In the genomic region with DNA sequence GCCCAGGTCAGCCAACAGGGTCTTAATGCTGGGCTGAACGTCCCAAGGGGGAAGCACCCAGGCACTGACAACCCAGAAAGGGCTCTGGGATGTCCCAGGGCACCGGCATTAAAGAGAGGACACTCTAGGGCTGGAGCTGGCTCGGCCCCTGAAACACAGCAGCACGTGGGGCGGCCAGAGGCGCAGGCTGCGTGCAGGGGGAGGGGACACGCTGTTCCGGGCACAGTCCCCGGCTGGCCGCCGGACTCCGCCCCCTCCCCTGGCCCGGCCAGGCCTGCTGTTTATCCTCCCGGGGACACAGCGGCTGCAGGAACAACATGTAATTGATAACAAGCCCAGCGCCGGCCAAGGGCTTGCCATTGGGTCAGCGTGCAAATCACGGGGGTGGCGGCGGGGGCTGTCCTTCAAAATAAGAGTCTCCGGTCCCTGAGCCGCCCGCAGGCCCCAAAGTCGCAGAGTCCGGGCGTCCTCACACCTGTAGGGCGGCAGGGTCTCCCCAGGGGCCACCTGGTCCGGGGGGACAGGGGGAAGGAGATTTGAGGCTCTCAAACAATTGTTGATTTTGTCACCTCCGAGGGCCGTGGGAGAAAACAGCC, we compare ENCODE assay signal across 1 cellular context.
TF ChIP-seq lines count a peak whose summit lies in the region.

No MANE protein-coding gene starts in this region.

TF ChIP-seq in HepG2, 621 proteins besides CTCF, POLR2A, EP300 and RAD21 (continued from another document):
- TF ChIP-seq RARA (CRISPR knock-in tag; IDR thresholded peaks at IDR 0.05) (peak; percentile 45; the same call in 1 of the 2 replicates), ZNF777 (CRISPR knock-in tag; IDR thresholded peaks at IDR 0.05) (0 out of 2 replicates have a peak, but pooled peaks have one; percentile 36), ERF (CRISPR knock-in tag; IDR thresholded peaks at IDR 0.05) (peak; percentile 79), RBFOX2 (IDR thresholded peaks at IDR 0.05; ENCODE audit: low read depth, low read length) (peak; percentile 41; the same call in 1 of the 2 replicates), ASH2L (IDR thresholded peaks at IDR 0.05; ENCODE audit: insufficient read length, low read depth, low read length) (peak; percentile 58), ZNF615 (CRISPR knock-in tag; IDR thresholded peaks at IDR 0.05; ENCODE audit: borderline replicate concordance) (0 out of 2 replicates have a peak, but pooled peaks have one; percentile 75), FOXA1 (IDR thresholded peaks at IDR 0.05) (no peak), FOXA1 (CRISPR knock-in tag; IDR thresholded peaks at IDR 0.05) (peak; percentile 64), ZMAT3 (CRISPR knock-in tag; conservative IDR thresholded peaks at IDR 0.05) (peak; percentile 76; the same call in 1 of the 2 replicates), ZNF670 (CRISPR knock-in tag; IDR thresholded peaks at IDR 0.05; ENCODE audit: borderline replicate concordance) (peak; percentile 35; the same call in 1 of the 2 replicates), EEA1 (CRISPR knock-in tag; IDR thresholded peaks at IDR 0.05; ENCODE audit: borderline replicate concordance) (no peak), RAD51 (IDR thresholded peaks at IDR 0.05; ENCODE audit: borderline replicate concordance) (no peak), SRSF1 (optimal IDR thresholded peaks at IDR 0.05; ENCODE audit: low read depth, low read length) (peak; percentile 54)
- TF ChIP-seq, protein P1, sequence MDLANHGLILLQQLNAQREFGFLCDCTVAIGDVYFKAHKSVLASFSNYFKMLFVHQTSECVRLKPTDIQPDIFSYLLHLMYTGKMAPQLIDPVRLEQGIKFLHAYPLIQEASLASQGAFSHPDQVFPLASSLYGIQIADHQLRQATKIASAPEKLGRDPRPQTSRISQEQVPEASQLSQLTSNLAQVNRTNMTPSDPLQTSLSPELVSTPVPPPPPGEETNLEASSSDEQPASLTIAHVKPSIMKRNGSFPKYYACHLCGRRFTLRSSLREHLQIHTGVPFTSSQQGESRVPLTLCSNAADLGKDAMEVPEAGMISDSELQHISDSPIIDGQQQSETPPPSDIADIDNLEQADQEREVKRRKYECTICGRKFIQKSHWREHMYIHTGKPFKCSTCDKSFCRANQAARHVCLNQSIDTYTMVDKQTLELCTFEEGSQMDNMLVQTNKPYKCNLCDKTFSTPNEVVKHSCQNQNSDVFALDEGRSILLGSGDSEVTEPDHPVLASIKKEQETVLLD (CRISPR knock-in tag; IDR thresholded peaks at IDR 0.05; ENCODE audit: low read depth), result 0 out of 2 replicates have a peak, but pooled peaks have one; percentile 53
- TF ChIP-seq, protein P2, sequence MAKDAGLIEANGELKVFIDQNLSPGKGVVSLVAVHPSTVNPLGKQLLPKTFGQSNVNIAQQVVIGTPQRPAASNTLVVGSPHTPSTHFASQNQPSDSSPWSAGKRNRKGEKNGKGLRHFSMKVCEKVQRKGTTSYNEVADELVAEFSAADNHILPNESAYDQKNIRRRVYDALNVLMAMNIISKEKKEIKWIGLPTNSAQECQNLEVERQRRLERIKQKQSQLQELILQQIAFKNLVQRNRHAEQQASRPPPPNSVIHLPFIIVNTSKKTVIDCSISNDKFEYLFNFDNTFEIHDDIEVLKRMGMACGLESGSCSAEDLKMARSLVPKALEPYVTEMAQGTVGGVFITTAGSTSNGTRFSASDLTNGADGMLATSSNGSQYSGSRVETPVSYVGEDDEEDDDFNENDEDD (CRISPR knock-in tag; IDR thresholded peaks at IDR 0.05; ENCODE audit: borderline replicate concordance), result peak; percentile 79
- TF ChIP-seq, protein P3, sequence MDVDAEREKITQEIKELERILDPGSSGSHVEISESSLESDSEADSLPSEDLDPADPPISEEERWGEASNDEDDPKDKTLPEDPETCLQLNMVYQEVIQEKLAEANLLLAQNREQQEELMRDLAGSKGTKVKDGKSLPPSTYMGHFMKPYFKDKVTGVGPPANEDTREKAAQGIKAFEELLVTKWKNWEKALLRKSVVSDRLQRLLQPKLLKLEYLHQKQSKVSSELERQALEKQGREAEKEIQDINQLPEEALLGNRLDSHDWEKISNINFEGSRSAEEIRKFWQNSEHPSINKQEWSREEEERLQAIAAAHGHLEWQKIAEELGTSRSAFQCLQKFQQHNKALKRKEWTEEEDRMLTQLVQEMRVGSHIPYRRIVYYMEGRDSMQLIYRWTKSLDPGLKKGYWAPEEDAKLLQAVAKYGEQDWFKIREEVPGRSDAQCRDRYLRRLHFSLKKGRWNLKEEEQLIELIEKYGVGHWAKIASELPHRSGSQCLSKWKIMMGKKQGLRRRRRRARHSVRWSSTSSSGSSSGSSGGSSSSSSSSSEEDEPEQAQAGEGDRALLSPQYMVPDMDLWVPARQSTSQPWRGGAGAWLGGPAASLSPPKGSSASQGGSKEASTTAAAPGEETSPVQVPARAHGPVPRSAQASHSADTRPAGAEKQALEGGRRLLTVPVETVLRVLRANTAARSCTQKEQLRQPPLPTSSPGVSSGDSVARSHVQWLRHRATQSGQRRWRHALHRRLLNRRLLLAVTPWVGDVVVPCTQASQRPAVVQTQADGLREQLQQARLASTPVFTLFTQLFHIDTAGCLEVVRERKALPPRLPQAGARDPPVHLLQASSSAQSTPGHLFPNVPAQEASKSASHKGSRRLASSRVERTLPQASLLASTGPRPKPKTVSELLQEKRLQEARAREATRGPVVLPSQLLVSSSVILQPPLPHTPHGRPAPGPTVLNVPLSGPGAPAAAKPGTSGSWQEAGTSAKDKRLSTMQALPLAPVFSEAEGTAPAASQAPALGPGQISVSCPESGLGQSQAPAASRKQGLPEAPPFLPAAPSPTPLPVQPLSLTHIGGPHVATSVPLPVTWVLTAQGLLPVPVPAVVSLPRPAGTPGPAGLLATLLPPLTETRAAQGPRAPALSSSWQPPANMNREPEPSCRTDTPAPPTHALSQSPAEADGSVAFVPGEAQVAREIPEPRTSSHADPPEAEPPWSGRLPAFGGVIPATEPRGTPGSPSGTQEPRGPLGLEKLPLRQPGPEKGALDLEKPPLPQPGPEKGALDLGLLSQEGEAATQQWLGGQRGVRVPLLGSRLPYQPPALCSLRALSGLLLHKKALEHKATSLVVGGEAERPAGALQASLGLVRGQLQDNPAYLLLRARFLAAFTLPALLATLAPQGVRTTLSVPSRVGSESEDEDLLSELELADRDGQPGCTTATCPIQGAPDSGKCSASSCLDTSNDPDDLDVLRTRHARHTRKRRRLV (CRISPR knock-in tag; IDR thresholded peaks at IDR 0.05), result no peak
- TF ChIP-seq, protein P4, sequence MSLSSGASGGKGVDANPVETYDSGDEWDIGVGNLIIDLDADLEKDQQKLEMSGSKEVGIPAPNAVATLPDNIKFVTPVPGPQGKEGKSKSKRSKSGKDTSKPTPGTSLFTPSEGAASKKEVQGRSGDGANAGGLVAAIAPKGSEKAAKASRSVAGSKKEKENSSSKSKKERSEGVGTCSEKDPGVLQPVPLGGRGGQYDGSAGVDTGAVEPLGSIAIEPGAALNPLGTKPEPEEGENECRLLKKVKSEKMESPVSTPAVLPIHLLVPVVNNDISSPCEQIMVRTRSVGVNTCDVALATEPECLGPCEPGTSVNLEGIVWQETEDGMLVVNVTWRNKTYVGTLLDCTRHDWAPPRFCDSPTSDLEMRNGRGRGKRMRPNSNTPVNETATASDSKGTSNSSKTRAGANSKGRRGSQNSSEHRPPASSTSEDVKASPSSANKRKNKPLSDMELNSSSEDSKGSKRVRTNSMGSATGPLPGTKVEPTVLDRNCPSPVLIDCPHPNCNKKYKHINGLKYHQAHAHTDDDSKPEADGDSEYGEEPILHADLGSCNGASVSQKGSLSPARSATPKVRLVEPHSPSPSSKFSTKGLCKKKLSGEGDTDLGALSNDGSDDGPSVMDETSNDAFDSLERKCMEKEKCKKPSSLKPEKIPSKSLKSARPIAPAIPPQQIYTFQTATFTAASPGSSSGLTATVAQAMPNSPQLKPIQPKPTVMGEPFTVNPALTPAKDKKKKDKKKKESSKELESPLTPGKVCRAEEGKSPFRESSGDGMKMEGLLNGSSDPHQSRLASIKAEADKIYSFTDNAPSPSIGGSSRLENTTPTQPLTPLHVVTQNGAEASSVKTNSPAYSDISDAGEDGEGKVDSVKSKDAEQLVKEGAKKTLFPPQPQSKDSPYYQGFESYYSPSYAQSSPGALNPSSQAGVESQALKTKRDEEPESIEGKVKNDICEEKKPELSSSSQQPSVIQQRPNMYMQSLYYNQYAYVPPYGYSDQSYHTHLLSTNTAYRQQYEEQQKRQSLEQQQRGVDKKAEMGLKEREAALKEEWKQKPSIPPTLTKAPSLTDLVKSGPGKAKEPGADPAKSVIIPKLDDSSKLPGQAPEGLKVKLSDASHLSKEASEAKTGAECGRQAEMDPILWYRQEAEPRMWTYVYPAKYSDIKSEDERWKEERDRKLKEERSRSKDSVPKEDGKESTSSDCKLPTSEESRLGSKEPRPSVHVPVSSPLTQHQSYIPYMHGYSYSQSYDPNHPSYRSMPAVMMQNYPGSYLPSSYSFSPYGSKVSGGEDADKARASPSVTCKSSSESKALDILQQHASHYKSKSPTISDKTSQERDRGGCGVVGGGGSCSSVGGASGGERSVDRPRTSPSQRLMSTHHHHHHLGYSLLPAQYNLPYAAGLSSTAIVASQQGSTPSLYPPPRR (CRISPR knock-in tag; IDR thresholded peaks at IDR 0.05; ENCODE audit: borderline replicate concordance), result peak; percentile 54
- TF ChIP-seq, protein P5, sequence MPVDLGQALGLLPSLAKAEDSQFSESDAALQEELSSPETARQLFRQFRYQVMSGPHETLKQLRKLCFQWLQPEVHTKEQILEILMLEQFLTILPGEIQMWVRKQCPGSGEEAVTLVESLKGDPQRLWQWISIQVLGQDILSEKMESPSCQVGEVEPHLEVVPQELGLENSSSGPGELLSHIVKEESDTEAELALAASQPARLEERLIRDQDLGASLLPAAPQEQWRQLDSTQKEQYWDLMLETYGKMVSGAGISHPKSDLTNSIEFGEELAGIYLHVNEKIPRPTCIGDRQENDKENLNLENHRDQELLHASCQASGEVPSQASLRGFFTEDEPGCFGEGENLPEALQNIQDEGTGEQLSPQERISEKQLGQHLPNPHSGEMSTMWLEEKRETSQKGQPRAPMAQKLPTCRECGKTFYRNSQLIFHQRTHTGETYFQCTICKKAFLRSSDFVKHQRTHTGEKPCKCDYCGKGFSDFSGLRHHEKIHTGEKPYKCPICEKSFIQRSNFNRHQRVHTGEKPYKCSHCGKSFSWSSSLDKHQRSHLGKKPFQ (CRISPR knock-in tag; IDR thresholded peaks at IDR 0.05; ENCODE audit: insufficient replicate concordance), result no peak
- TF ChIP-seq, protein P6, sequence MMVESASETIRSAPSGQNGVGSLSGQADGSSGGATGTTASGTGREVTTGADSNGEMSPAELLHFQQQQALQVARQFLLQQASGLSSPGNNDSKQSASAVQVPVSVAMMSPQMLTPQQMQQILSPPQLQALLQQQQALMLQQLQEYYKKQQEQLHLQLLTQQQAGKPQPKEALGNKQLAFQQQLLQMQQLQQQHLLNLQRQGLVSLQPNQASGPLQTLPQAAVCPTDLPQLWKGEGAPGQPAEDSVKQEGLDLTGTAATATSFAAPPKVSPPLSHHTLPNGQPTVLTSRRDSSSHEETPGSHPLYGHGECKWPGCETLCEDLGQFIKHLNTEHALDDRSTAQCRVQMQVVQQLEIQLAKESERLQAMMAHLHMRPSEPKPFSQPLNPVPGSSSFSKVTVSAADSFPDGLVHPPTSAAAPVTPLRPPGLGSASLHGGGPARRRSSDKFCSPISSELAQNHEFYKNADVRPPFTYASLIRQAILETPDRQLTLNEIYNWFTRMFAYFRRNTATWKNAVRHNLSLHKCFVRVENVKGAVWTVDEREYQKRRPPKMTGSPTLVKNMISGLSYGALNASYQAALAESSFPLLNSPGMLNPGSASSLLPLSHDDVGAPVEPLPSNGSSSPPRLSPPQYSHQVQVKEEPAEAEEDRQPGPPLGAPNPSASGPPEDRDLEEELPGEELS (CRISPR knock-in tag; IDR thresholded peaks at IDR 0.05), result peak; percentile 96
- TF ChIP-seq, protein P7, sequence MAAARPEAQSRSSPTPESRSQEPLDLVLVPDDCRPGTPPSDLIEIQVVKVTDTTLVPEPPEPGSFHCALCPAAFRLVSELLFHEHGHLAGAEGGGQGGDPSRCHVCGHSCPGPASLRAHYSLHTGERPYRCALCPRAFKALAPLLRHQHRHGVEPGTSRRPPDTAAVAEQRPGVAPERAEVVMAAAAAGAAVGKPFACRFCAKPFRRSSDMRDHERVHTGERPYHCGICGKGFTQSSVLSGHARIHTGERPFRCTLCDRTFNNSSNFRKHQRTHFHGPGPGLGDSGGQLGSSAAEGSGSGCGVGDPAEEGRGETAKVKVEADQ (CRISPR knock-in tag; IDR thresholded peaks at IDR 0.05; ENCODE audit: borderline replicate concordance), result no peak
- TF ChIP-seq, protein P8, sequence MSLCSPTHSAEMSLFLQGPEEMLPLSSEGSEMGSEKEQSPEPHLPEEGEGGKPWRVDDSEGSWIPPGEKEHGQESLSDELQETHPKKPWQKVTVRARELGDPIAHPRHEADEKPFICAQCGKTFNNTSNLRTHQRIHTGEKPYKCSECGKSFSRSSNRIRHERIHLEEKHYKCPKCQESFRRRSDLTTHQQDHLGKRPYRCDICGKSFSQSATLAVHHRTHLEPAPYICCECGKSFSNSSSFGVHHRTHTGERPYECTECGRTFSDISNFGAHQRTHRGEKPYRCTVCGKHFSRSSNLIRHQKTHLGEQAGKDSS (CRISPR knock-in tag; IDR thresholded peaks at IDR 0.05; ENCODE audit: borderline replicate concordance, low read depth), result no peak
